ENCODE assay signal across 23 cellular contexts in genomic region chr1:106747791-106748190, GRCh38.
DNase-seq lines count a peak whose midpoint lies in the region; ATAC-seq and TF ChIP-seq lines count a peak whose summit lies in the region.
"Had no signal": no experiment of that assay in that cellular context is flagged by ENCODE, and none has a peak within 500 bp of the region (broad histone marks: within the 10 kb centered on the region; RNA-seq: fewer than 3 reads in every experiment).

No MANE protein-coding gene starts in this region.

- H3K18ac ChIP-seq in mesendoderm (ENCODE audit: low read length) = no peak overlapping the region

- H3K36me3 ChIP-seq in mesendoderm (ENCODE audit: control insufficient read depth, insufficient read depth, low read length) (no peaks in the 10 kb centered on the region), testis (ENCODE audit: low read depth, missing control alignments) (no peaks in the 10 kb centered on the region), gastrocnemius medialis (no peaks in the 10 kb centered on the region)
- H3K36me3 ChIP-seq: SJSA1 had no signal

- POLR2A ChIA-PET in WTC11 (lab: Charles Lee) = no interaction called here

- H2BK120ac ChIP-seq in mesendoderm (ENCODE audit: low read depth, low read length) = no peak overlapping the region

- H3K27ac Mint-ChIP-seq in WTC11 = peak overlapping the region; percentile 83

- H3K4me3 Mint-ChIP-seq in WTC11 = peak overlapping the region; percentile 33; the same call in 1 of the 2 replicates

- intact Hi-C loops in cardiac septum (cut with DNase I) (no loop called here), right cardiac atrium (cut with DNase I) (no loop called here), testis (cut with DNase I; ENCODE audit: low total_unique reads) (no loop called here), gastrocnemius medialis (cut with DNase I; ENCODE audit: low total_unique reads) (no loop called here)

- no peaks in the 10 kb centered on the region for H3K9me3 Mint-ChIP-seq in WTC11

- H3K23ac ChIP-seq in mesendoderm (ENCODE audit: low read length) = no peak overlapping the region

- H4K8ac ChIP-seq in mesendoderm (ENCODE audit: low read depth, low read length) = no peak overlapping the region

- no peaks in the 10 kb centered on the region for H3K4me1 ChIP-seq in right cardiac atrium (ENCODE audit: control insufficient read depth, insufficient read depth, low read length)
- H3K4me1 ChIP-seq in mesendoderm (ENCODE audit: control insufficient read depth, low read depth, low read length) = peaks cover 3% of the 10 kb centered on the region
- peaks cover 7% of the 10 kb centered on the region for H3K4me1 ChIP-seq in testis
- H3K4me1 ChIP-seq in gastrocnemius medialis = no peaks in the 10 kb centered on the region
- H3K4me1 ChIP-seq: SJSA1 had no signal

- TF ChIP-seq CTCF in WTC11 (IDR thresholded peaks at IDR 0.05) = no peak
- TF ChIP-seq CTCF in testis (IDR thresholded peaks at IDR 0.05) = no peak
- TF ChIP-seq CTCF in gastrocnemius medialis (IDR thresholded peaks at IDR 0.05 in 4 of 5, conservative IDR thresholded peaks at IDR 0.05 in 1 of 5) = no peak

- H3K9ac ChIP-seq in mesendoderm (ENCODE audit: low read length) = no peak overlapping the region

- H3K27me3 Mint-ChIP-seq in WTC11 (ENCODE audit: low read depth) = no peaks in the 10 kb centered on the region

- in situ Hi-C loops in gastrocnemius medialis (cut with MboI; ENCODE audit: low sequenced_read_pairs in 4 of 4) = no loop called here

- ATAC-seq in right cardiac atrium (no peak), WTC11 (peak; percentile 48), gastrocnemius medialis (no peak), HG02970 (IDR thresholded peaks at IDR 0.05; ENCODE audit: low FRiP score, unreplicated experiment) (no peak)
- ATAC-seq: HCT116, K562, PC-3 had no signal

- no peak for TF ChIP-seq POLR2A in testis (IDR thresholded peaks at IDR 0.05)
- no peak for TF ChIP-seq POLR2A in gastrocnemius medialis (IDR thresholded peaks at IDR 0.05)

- H3K36me3 Mint-ChIP-seq in WTC11 = no peaks in the 10 kb centered on the region

- no peaks in the 10 kb centered on the region for H3K79me2 ChIP-seq in mesendoderm (ENCODE audit: control insufficient read depth, insufficient read depth, low read length)

- H4K5ac ChIP-seq in mesendoderm (ENCODE audit: low read length) = no peak overlapping the region

- no peak overlapping the region for H2BK5ac ChIP-seq in mesendoderm (ENCODE audit: low read length)

- no peak overlapping the region for H2BK15ac ChIP-seq in mesendoderm (replicated peaks; ENCODE audit: low read depth)

- no peak overlapping the region for H2AK5ac ChIP-seq in mesendoderm (ENCODE audit: low read length)

- H3K4me2 ChIP-seq in mesendoderm (ENCODE audit: low read length) = no peak overlapping the region

- no peak overlapping the region for H3K4me3 ChIP-seq in right cardiac atrium (ENCODE audit: low read length)
- no peak overlapping the region for H3K4me3 ChIP-seq in mesendoderm (ENCODE audit: low read length)
- H3K4me3 ChIP-seq in testis = peak overlapping the region; percentile 4 to 34
- no peak overlapping the region for H3K4me3 ChIP-seq in gastrocnemius medialis
- H3K4me3 ChIP-seq: K562, SJSA1 had no signal

- H3K79me1 ChIP-seq in mesendoderm (ENCODE audit: low read length) = no peaks in the 10 kb centered on the region

- H3K4me1 Mint-ChIP-seq in WTC11 = peaks cover 63% of the 10 kb centered on the region

- no peak overlapping the region for H3K4ac ChIP-seq in mesendoderm (ENCODE audit: low read depth, low read length)

- CTCF ChIA-PET in WTC11 (lab: Charles Lee) = no interaction called here

- 91% methylated on average over 15 of the region's 15 CpGs for WGBS in right cardiac atrium
- WGBS in mesendoderm (ENCODE audit: extremely low coverage, insufficient coverage, low lambda C conversion rate) = no CpG with 5 or more reads among the region's 15 CpGs
- 59 to 62% methylated on average over 13 to 15 of the region's 15 CpGs for WGBS in testis, 2 donors

- peak; percentile 63 for DNase-seq in cardiac septum (ENCODE audit: low spot score)
- no peak for DNase-seq in right cardiac atrium
- DNase-seq in WTC11 (ENCODE audit: low spot score) = peak; percentile 28
- DNase-seq in mesendoderm = peak; percentile 6
- peak; percentile 67 for DNase-seq in testis
- no peak for DNase-seq in gastrocnemius medialis
- no peak for DNase-seq in NCI-H1417 treated with DMSO at 0.1 percent for 48 hours (lab: John Stamatoyannopoulos, UW)
- DNase-seq: 8988T, Calu3, DMS79 treated with DMSO at 0.1 percent for 48 hours, GOT3, MV-4-11, NCI-H1105, NCI-H146, NCI-H1930, NCI-H446, NCI-H524 treated with DMSO at 0.1 percent for 48 hours, NCI-H774, PC-3 had no signal

- no peaks in the 10 kb centered on the region for H3K27me3 ChIP-seq in right cardiac atrium (ENCODE audit: control insufficient read depth, insufficient read depth)
- no peaks in the 10 kb centered on the region for H3K27me3 ChIP-seq in mesendoderm (ENCODE audit: insufficient read depth, low read length, poor library complexity)
- H3K27me3 ChIP-seq in testis = no peaks in the 10 kb centered on the region
- no peaks in the 10 kb centered on the region for H3K27me3 ChIP-seq in gastrocnemius medialis
- H3K27me3 ChIP-seq: SJSA1 had no signal

- peaks cover 2% of the 10 kb centered on the region for H3K9me3 ChIP-seq in right cardiac atrium (ENCODE audit: control insufficient read depth, low read length)
- H3K9me3 ChIP-seq in testis = no peaks in the 10 kb centered on the region
- H3K9me3 ChIP-seq in gastrocnemius medialis = no peaks in the 10 kb centered on the region

- no peak overlapping the region for H3K56ac ChIP-seq in mesendoderm (ENCODE audit: low read length)

- H3K27ac ChIP-seq in right cardiac atrium (ENCODE audit: low read length) = no peak overlapping the region
- H3K27ac ChIP-seq in mesendoderm (ENCODE audit: low read depth, low read length) = no peak overlapping the region
- H3K27ac ChIP-seq in testis = peak overlapping the region in 1 of 2 donors; percentile 61
- H3K27ac ChIP-seq in gastrocnemius medialis = no peak overlapping the region
- H3K27ac ChIP-seq: SJSA1 had no signal

TF ChIP-seq in WTC11, 78 proteins besides CTCF, POLR2A, EP300 and RAD21:
- TF ChIP-seq, protein P1, sequence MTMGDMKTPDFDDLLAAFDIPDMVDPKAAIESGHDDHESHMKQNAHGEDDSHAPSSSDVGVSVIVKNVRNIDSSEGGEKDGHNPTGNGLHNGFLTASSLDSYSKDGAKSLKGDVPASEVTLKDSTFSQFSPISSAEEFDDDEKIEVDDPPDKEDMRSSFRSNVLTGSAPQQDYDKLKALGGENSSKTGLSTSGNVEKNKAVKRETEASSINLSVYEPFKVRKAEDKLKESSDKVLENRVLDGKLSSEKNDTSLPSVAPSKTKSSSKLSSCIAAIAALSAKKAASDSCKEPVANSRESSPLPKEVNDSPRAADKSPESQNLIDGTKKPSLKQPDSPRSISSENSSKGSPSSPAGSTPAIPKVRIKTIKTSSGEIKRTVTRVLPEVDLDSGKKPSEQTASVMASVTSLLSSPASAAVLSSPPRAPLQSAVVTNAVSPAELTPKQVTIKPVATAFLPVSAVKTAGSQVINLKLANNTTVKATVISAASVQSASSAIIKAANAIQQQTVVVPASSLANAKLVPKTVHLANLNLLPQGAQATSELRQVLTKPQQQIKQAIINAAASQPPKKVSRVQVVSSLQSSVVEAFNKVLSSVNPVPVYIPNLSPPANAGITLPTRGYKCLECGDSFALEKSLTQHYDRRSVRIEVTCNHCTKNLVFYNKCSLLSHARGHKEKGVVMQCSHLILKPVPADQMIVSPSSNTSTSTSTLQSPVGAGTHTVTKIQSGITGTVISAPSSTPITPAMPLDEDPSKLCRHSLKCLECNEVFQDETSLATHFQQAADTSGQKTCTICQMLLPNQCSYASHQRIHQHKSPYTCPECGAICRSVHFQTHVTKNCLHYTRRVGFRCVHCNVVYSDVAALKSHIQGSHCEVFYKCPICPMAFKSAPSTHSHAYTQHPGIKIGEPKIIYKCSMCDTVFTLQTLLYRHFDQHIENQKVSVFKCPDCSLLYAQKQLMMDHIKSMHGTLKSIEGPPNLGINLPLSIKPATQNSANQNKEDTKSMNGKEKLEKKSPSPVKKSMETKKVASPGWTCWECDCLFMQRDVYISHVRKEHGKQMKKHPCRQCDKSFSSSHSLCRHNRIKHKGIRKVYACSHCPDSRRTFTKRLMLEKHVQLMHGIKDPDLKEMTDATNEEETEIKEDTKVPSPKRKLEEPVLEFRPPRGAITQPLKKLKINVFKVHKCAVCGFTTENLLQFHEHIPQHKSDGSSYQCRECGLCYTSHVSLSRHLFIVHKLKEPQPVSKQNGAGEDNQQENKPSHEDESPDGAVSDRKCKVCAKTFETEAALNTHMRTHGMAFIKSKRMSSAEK (CRISPR knock-in tag; IDR thresholded peaks at IDR 0.05; ENCODE audit: borderline replicate concordance) = no peak
- peak; percentile 41; the same call in 1 of the 2 replicates for TF ChIP-seq ZNF121 (CRISPR knock-in tag; IDR thresholded peaks at IDR 0.05)

Comparison
In these comparisons a context has a peak if more than half of its experiments do, and no peak if none do; other contexts are left out.
1. DNase-seq: peak in cardiac septum (single experiment), WTC11 (single experiment), mesendoderm (single experiment) and testis (single experiment); none in right cardiac atrium (0 of 3), gastrocnemius medialis (0 of 2) and NCI-H1417 treated with DMSO at 0.1 percent for 48 hours (single experiment).
2. H3K4me3 ChIP-seq: peak in testis (2 of 2); none in right cardiac atrium (single experiment), mesendoderm (single experiment) and gastrocnemius medialis (0 of 4).